Comparison of ENCODE assay signal across 8 cellular contexts in the genomic region with DNA sequence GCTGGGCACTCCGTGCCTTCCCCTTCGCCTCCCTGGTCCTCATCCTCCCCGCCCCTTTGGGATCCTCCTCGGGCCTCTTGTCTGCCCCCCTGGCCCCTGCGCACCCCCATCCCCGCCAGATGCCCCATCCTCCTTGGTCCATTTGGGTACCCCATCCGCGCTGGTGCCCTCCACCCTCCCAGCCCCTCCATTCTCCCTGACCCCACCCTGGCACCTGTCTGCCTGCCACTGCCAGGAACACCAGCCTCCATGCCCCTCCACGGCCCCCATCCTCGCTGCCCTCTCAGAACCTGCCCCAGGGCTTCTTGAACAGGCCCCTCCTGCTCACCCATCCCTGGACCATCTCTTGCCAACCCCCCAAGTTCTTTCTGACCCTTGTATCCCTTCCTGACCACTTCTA. TPM values are rescaled to one million over a fixed set of nuclear protein-coding genes. Genes with fewer than 3 reads are reported as not detected.
DNase-seq lines count a peak whose midpoint lies in the region; FAIRE-seq and TF ChIP-seq lines count a peak whose summit lies in the region.

No MANE protein-coding gene starts in this region.

- peak overlapping the region; percentile 94 for H3K4me3 Mint-ChIP-seq in neural crest cell

- no peaks in the 10 kb centered on the region for H3K27me3 Mint-ChIP-seq in neural crest cell (ENCODE audit: low read depth)

- H3K27me3 ChIP-seq in OCI-LY3 (ENCODE audit: low read depth, low read length) (no peaks in the 10 kb centered on the region), endothelial cell of umbilical vein (ENCODE audit: control insufficient read depth in 2 of 2, insufficient read depth in 2 of 2, low read length in 2 of 2) (no peaks in the 10 kb centered on the region)

- DNase-seq in endothelial cell of umbilical vein (ENCODE audit: low read depth, low spot score) = no peak
- no peak for DNase-seq in neural crest cell (ENCODE audit: low read depth, low spot score)
- DNase-seq in EL = no peak
- no peak for DNase-seq in NCI-H1105 treated with DMSO at 0.1 percent for 48 hours (lab: John Stamatoyannopoulos, UW)
- DNase-seq in activated CD4-positive, CD25-positive, alpha-beta regulatory T cell (lab: John Stamatoyannopoulos, UW) = no peak
- DNase-seq in globus pallidus (ENCODE audit: low spot score) = no peak

- no peaks in the 10 kb centered on the region for H3K9me3 Mint-ChIP-seq in neural crest cell

- H3K27ac ChIP-seq in C4-2B (peak overlapping the region; percentile 84), OCI-LY3 (ENCODE audit: low read length) (0 out of 2 replicates have a peak overlapping the region, but pooled peaks have one; percentile 26), endothelial cell of umbilical vein (ENCODE audit: insufficient read depth, low read depth, low read length) (no peak overlapping the region)

- no peak for TF ChIP-seq POLR2A in endothelial cell of umbilical vein (IDR thresholded peaks at IDR 0.05; ENCODE audit: low read depth, low read length)

- H3K9me3 ChIP-seq in OCI-LY3 (ENCODE audit: insufficient read depth, low read length) = no peaks in the 10 kb centered on the region
- H3K9me3 ChIP-seq in endothelial cell of umbilical vein (replicated peaks; ENCODE audit: control insufficient read depth, insufficient read depth, low read length) = no peaks in the 10 kb centered on the region

- H3K9ac ChIP-seq in OCI-LY3 (ENCODE audit: low read length) = peak overlapping the region; percentile 80
- peak overlapping the region; percentile 11 for H3K9ac ChIP-seq in endothelial cell of umbilical vein (replicated peaks; ENCODE audit: extremely low read depth, insufficient read depth, low read length)

- H3K27ac Mint-ChIP-seq in neural crest cell (ENCODE audit: unreplicated experiment) = peak overlapping the region; percentile 97

- H3K79me2 ChIP-seq in OCI-LY3 (ENCODE audit: low read length) (peaks cover 55% of the 10 kb centered on the region), endothelial cell of umbilical vein (ENCODE audit: control insufficient read depth, insufficient read depth, low read length) (peaks cover 26% of the 10 kb centered on the region)

- dilution Hi-C loops in endothelial cell of umbilical vein (cut with MboI; ENCODE audit: extremely low pct_ligation_motif_present, low sequenced_read_pairs) = no loop called here

- H3K9me1 ChIP-seq in endothelial cell of umbilical vein (replicated peaks; ENCODE audit: control insufficient read depth, extremely low read depth, insufficient read depth, low read length) = no peaks in the 10 kb centered on the region

- peaks cover 30% of the 10 kb centered on the region for H3K4me1 Mint-ChIP-seq in neural crest cell

- intact Hi-C loops in endothelial cell of umbilical vein (cut with micrococcal nuclease) = loop anchor here (1.0 kb wide), 1 partner anchor 164 kb away; no protein-coding TSS in a partner anchor

- POLR2A ChIA-PET in endothelial cell of umbilical vein (lab: Charles Lee) = no interaction called here

- peaks cover 17% of the 10 kb centered on the region for H3K36me3 ChIP-seq in OCI-LY3 (replicated peaks; ENCODE audit: low read depth, low read length)
- H3K36me3 ChIP-seq in endothelial cell of umbilical vein (ENCODE audit: control insufficient read depth in 2 of 2, extremely low read depth in 1 of 2, insufficient read depth in 2 of 2, low read length in 2 of 2) = peaks cover 0 to 3% of the 10 kb centered on the region in 2 experiments

- FAIRE-seq in endothelial cell of umbilical vein (lab: Jason Lieb, UNC) = no peak

- H3K4me1 ChIP-seq in OCI-LY3 (ENCODE audit: low read length) (peaks cover 25% of the 10 kb centered on the region), endothelial cell of umbilical vein (ENCODE audit: control insufficient read depth, extremely low read depth, insufficient read depth, low read length) (peaks cover 11% of the 10 kb centered on the region)

- CTCF ChIA-PET in endothelial cell of umbilical vein (lab: Charles Lee) = no interaction called here

- H4K20me1 ChIP-seq in OCI-LY3 (ENCODE audit: insufficient read depth, low read length) = peaks cover 7% of the 10 kb centered on the region
- H4K20me1 ChIP-seq in endothelial cell of umbilical vein (replicated peaks; ENCODE audit: control insufficient read depth, extremely low read depth, insufficient read depth, low read length) = no peaks in the 10 kb centered on the region

- no TSS peak for BruUV-seq in endothelial cell of umbilical vein (replicated peaks; lab: Mats Ljungman, UMichigan)

- H3K4me2 ChIP-seq in OCI-LY3 (ENCODE audit: low read length) = peak overlapping the region; percentile 90
- peak overlapping the region; percentile 80 for H3K4me2 ChIP-seq in endothelial cell of umbilical vein (ENCODE audit: insufficient read depth, low read length)

- no peak for TF ChIP-seq CTCF in C4-2B (conservative IDR thresholded peaks at IDR 0.05)
- TF ChIP-seq CTCF in OCI-LY3 (IDR thresholded peaks at IDR 0.05; ENCODE audit: low read depth, low read length) = no peak
- TF ChIP-seq CTCF in endothelial cell of umbilical vein (IDR thresholded peaks at IDR 0.05; ENCODE audit: extremely low read depth in 1 of 2, insufficient read depth in 1 of 2, low read depth in 1 of 2, low read length in 2 of 2) = no peak
- TF ChIP-seq CTCF in neural crest cell (conservative IDR thresholded peaks at IDR 0.05) = no peak

- no peaks in the 10 kb centered on the region for H3K36me3 Mint-ChIP-seq in neural crest cell (ENCODE audit: low read depth)

- no peak overlapping the region for H2AFZ ChIP-seq in OCI-LY3 (ENCODE audit: low read depth, low read length)
- H2AFZ ChIP-seq in endothelial cell of umbilical vein (ENCODE audit: low read depth, low read length) = peak overlapping the region; percentile 68

- H3K4me3 ChIP-seq in OCI-LY3 (ENCODE audit: low read length) = peak overlapping the region; percentile 97
- H3K4me3 ChIP-seq in endothelial cell of umbilical vein (replicated peaks in 1 of 3; ENCODE audit: insufficient read depth in 1 of 3, low read depth in 1 of 3, low read length in 3 of 3) = peak overlapping the region; percentile 60 to 93 (median 73)

TF ChIP-seq in endothelial cell of umbilical vein, 7 proteins besides CTCF, POLR2A, EP300 and RAD21:
- no peak for TF ChIP-seq POLR2AphosphoS5 (IDR thresholded peaks at IDR 0.05; ENCODE audit: insufficient read depth, low read depth, low read length)
- no peak for TF ChIP-seq FOS (IDR thresholded peaks at IDR 0.05; ENCODE audit: borderline replicate concordance, insufficient read depth, low read length)
- TF ChIP-seq MYC (IDR thresholded peaks at IDR 0.05; ENCODE audit: low read depth, low read length) = no peak
- TF ChIP-seq GATA2 (IDR thresholded peaks at IDR 0.05; ENCODE audit: insufficient read depth, insufficient read length, low read depth, low read length) = no peak
- TF ChIP-seq, protein P1, sequence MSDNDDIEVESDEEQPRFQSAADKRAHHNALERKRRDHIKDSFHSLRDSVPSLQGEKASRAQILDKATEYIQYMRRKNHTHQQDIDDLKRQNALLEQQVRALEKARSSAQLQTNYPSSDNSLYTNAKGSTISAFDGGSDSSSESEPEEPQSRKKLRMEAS (IDR thresholded peaks at IDR 0.05; ENCODE audit: insufficient read depth, insufficient read length) = no peak
- TF ChIP-seq JUN (IDR thresholded peaks at IDR 0.05; ENCODE audit: borderline replicate concordance, insufficient read depth, insufficient read length, low read depth) = no peak
- TF ChIP-seq EZH2 (IDR thresholded peaks at IDR 0.05; ENCODE audit: borderline replicate concordance, low read depth, low read length, severe bottlenecking) = no peak

RNA-seq across cellular contexts. Expression of a gene that starts 0.7 kb away (rescaled TPM):
- total RNA-seq in endothelial cell of umbilical vein (24.0 and 25.2 TPM in 2 replicates), neural crest cell (41.7 and 44.3 TPM in 2 replicates)
- 47.3 and 48.2 TPM in 2 replicates for polyA plus RNA-seq in endothelial cell of umbilical vein
- 39.7 and 40.0 TPM in 2 replicates for polyA plus RNA-seq in endothelial cell of umbilical vein (2011; cell fraction: cytosol; rRNA removed)
- polyA plus RNA-seq in endothelial cell of umbilical vein (2011; cell fraction: nucleus; rRNA removed) = 39.9 and 40.9 TPM in 2 replicates
- 19.8 and 21.9 TPM in 2 replicates for polyA plus RNA-seq in endothelial cell of umbilical vein (2012)
- polyA minus RNA-seq in endothelial cell of umbilical vein = 33.9 and 46.1 TPM in 2 replicates
- 12.0 TPM for polyA minus RNA-seq in endothelial cell of umbilical vein (2011; cell fraction: cytosol; rRNA and poly(A)+ RNA removed)
- 10.4 and 12.8 TPM in 2 replicates for polyA minus RNA-seq in endothelial cell of umbilical vein (2011; cell fraction: nucleus; rRNA and poly(A)+ RNA removed)

RNA-seq across cellular contexts. Expression of a gene that starts 35.7 kb away (rescaled TPM):
- total RNA-seq in endothelial cell of umbilical vein (0.33 and 0.42 TPM in 2 replicates), neural crest cell (0.30 TPM in 1 of 2 replicates, not detected in the other)
- polyA plus RNA-seq in endothelial cell of umbilical vein = 0.08 and 0.14 TPM in 2 replicates
- polyA plus RNA-seq in endothelial cell of umbilical vein (2011; cell fraction: cytosol; rRNA removed) = 0.05 TPM in 1 of 2 replicates, not detected in the other
- 0.22 and 0.41 TPM in 2 replicates for polyA plus RNA-seq in endothelial cell of umbilical vein (2011; cell fraction: nucleus; rRNA removed)
- 0.17 TPM in 1 of 2 replicates, not detected in the other for polyA plus RNA-seq in endothelial cell of umbilical vein (2012)
- polyA minus RNA-seq in endothelial cell of umbilical vein = not detected in 2 replicates
- 90.3 TPM for polyA minus RNA-seq in endothelial cell of umbilical vein (2011; cell fraction: cytosol; rRNA and poly(A)+ RNA removed)
- polyA minus RNA-seq in endothelial cell of umbilical vein (2011; cell fraction: nucleus; rRNA and poly(A)+ RNA removed) = 0.53 and 0.77 TPM in 2 replicates

RNA-seq across cellular contexts. Expression of a gene that starts 39.5 kb away (rescaled TPM):
- 6.0 and 7.5 TPM in 2 replicates for total RNA-seq in endothelial cell of umbilical vein
- 11.9 and 13.3 TPM in 2 replicates for polyA plus RNA-seq in endothelial cell of umbilical vein
- 6.4 and 7.3 TPM in 2 replicates for polyA plus RNA-seq in endothelial cell of umbilical vein (2011; cell fraction: cytosol; rRNA removed)
- polyA plus RNA-seq in endothelial cell of umbilical vein (2011; cell fraction: nucleus; rRNA removed) = 7.5 and 8.7 TPM in 2 replicates
- polyA plus RNA-seq in endothelial cell of umbilical vein (2012) = 4.8 and 5.3 TPM in 2 replicates
- 10.0 and 25.5 TPM in 2 replicates for polyA minus RNA-seq in endothelial cell of umbilical vein
- 11.2 TPM for polyA minus RNA-seq in endothelial cell of umbilical vein (2011; cell fraction: cytosol; rRNA and poly(A)+ RNA removed)
- 4.7 and 6.8 TPM in 2 replicates for polyA minus RNA-seq in endothelial cell of umbilical vein (2011; cell fraction: nucleus; rRNA and poly(A)+ RNA removed)
- total RNA-seq in neural crest cell = 8.7 and 11.1 TPM in 2 replicates
